In genomic region chr22:38295339-38295738, GRCh38 we compare ENCODE assay signal across 2 cellular contexts.
TF ChIP-seq lines count a peak whose summit lies in the region.

No MANE protein-coding gene starts in this region.

TF ChIP-seq in GM23338, 12 proteins besides CTCF, POLR2A, EP300 and RAD21:
- no peak for TF ChIP-seq NANOG (IDR thresholded peaks at IDR 0.05; ENCODE audit: borderline replicate concordance)
- TF ChIP-seq ETS1 (IDR thresholded peaks at IDR 0.05): no peak
- TF ChIP-seq REST (IDR thresholded peaks at IDR 0.05; ENCODE audit: unreplicated experiment): no peak
- TF ChIP-seq ZNF331 (CRISPR knock-in tag; IDR thresholded peaks at IDR 0.05; ENCODE audit: low read depth): no peak
- TF ChIP-seq EZH2phosphoT487 (IDR thresholded peaks at IDR 0.05; ENCODE audit: unreplicated experiment): no peak
- TF ChIP-seq JUNB (IDR thresholded peaks at IDR 0.05; ENCODE audit: unreplicated experiment): no peak
TF ChIP-seq in GM23338: peak in this region for 0.

TF ChIP-seq in H1, 55 proteins besides CTCF, POLR2A, EP300 and RAD21:
- TF ChIP-seq POLR2AphosphoS5 (IDR thresholded peaks at IDR 0.05; ENCODE audit: low read depth, low read length): peak; percentile 35; the same call in 1 of the 2 replicates
- no peak for TF ChIP-seq SP2 (IDR thresholded peaks at IDR 0.05; ENCODE audit: low read length)
- no peak for TF ChIP-seq YY1 (IDR thresholded peaks at IDR 0.05; ENCODE audit: low read depth, low read length)
- no peak for TF ChIP-seq CBX8 (IDR thresholded peaks at IDR 0.05; ENCODE audit: borderline replicate concordance, low read depth, low read length)
- TF ChIP-seq CTBP2 (IDR thresholded peaks at IDR 0.05; ENCODE audit: borderline replicate concordance, insufficient read depth, insufficient read length, low read length): no peak
- no peak for TF ChIP-seq ZNF274 (IDR thresholded peaks at IDR 0.05; ENCODE audit: borderline replicate concordance, extremely low read depth, low read length)
- no peak for TF ChIP-seq FOSL1 (IDR thresholded peaks at IDR 0.05; ENCODE audit: insufficient read depth, low read depth, low read length)
- TF ChIP-seq RFX5 (IDR thresholded peaks at IDR 0.05; ENCODE audit: borderline replicate concordance, low read depth, low read length): no peak
- no peak for TF ChIP-seq USF2 (IDR thresholded peaks at IDR 0.05; ENCODE audit: low read length)
